13 cellular contexts compared by ENCODE assay signal in genomic region chr2:233430091-233430490, GRCh38.
A peak's percentile ranks its signal among the peaks of the same experiment; 100 is the strongest.
DNase-seq lines count a peak whose midpoint lies in the region; ATAC-seq and TF ChIP-seq lines count a peak whose summit lies in the region.
"Had no signal": no experiment of that assay in that cellular context is flagged by ENCODE, and none has a peak within 500 bp of the region (broad histone marks: within the 10 kb centered on the region; RNA-seq: fewer than 3 reads in every experiment).

No MANE protein-coding gene starts in this region.

- H3K9me3 Mint-ChIP-seq in CD4-positive, alpha-beta memory T cell: peaks cover 0 to 7% (median under 1%) of the 10 kb centered on the region in 8 donors
- peaks cover 11% of the 10 kb centered on the region for H3K9me3 Mint-ChIP-seq in chondrocyte (ENCODE audit: low read depth)

- H3K4ac ChIP-seq in IMR-90 (ENCODE audit: low read depth, low read length): peak overlapping the region; percentile 40

- no peak for DNase-seq in CD4-positive, alpha-beta memory T cell
- DNase-seq in IMR-90: peak; percentile 54
- DNase-seq in chondrocyte (ENCODE audit: low spot score): no peak
- peak; percentile 81 for DNase-seq in osteoblast (ENCODE audit: insufficient read length, low spot score, missing footprints)
- no peak for DNase-seq in DMS153 treated with DMSO at 0.1 percent for 48 hours (lab: John Stamatoyannopoulos, UW; ENCODE audit: unreplicated experiment)
- DNase-seq in NCI-H2081 treated with DMSO at 0.1 percent for 48 hours (lab: John Stamatoyannopoulos, UW): no peak
- DNase-seq: activated naive CD8-positive, alpha-beta T cell treated with anti-CD3 and anti-CD28 coated beads, Interleukin-2, amount 10 ng/mL, durations not matched to agents 7 days and 5 days; Calu3; KBM-7; nephron progenitor cell; SJCRH30 had no signal

- H3K4me1 ChIP-seq in CD4-positive, alpha-beta memory T cell (ENCODE audit: insufficient read depth, low read length): peaks cover 55% of the 10 kb centered on the region
- peaks cover 13% of the 10 kb centered on the region for H3K4me1 ChIP-seq in IMR-90 (ENCODE audit: control insufficient read depth, insufficient read depth, low read length)
- peaks cover 20% of the 10 kb centered on the region for H3K4me1 ChIP-seq in osteoblast (ENCODE audit: insufficient read depth, low read length)

- H3K9me3 ChIP-seq in CD4-positive, alpha-beta memory T cell (ENCODE audit: control insufficient read depth in 1 of 2, low read length in 2 of 2): no peaks in the 10 kb centered on the region
- peaks cover 9% of the 10 kb centered on the region for H3K9me3 ChIP-seq in IMR-90 (ENCODE audit: control insufficient read depth, insufficient read depth, low read length)
- H3K9me3 ChIP-seq in osteoblast (ENCODE audit: low read depth, low read length): peaks cover 2% of the 10 kb centered on the region
- H3K9me3 ChIP-seq: SJCRH30 had no signal

- in situ Hi-C loops in IMR-90 (cut with MboI; ENCODE audit: low sequenced_read_pairs): no loop called here

- H3K36me3 ChIP-seq in CD4-positive, alpha-beta memory T cell (ENCODE audit: insufficient read depth, low read length): peaks cover 9% of the 10 kb centered on the region
- H3K36me3 ChIP-seq in IMR-90 (ENCODE audit: control insufficient read depth, insufficient read depth, low read length): peaks cover 3% of the 10 kb centered on the region; the same call in 1 of the 2 replicates
- no peaks in the 10 kb centered on the region for H3K36me3 ChIP-seq in osteoblast (ENCODE audit: insufficient read depth, low read length)
- H3K36me3 ChIP-seq: SJCRH30 had no signal

- ATAC-seq in IMR-90 (ENCODE audit: low read depth) (peak; percentile 63), HG03439 (IDR thresholded peaks at IDR 0.05; ENCODE audit: unreplicated experiment) (no peak)
- ATAC-seq: activated CD8-positive, alpha-beta memory T cell treated with anti-CD3 and anti-CD28 coated beads, Interleukin-2, amount 10 ng/mL, durations not matched to agents 7 days and 5 days had no signal

- no TSS peak for BruUV-seq in IMR-90 (replicated peaks; lab: Mats Ljungman, UMichigan)

- H3K27ac ChIP-seq in CD4-positive, alpha-beta memory T cell (ENCODE audit: low read depth, low read length): no peak overlapping the region
- H3K27ac ChIP-seq in IMR-90 (ENCODE audit: insufficient read depth, low read length) (no peak overlapping the region), osteoblast (ENCODE audit: low read depth, low read length) (peak overlapping the region; percentile 58)
- H3K27ac ChIP-seq: SJCRH30 had no signal

- H2BK20ac ChIP-seq in IMR-90 (ENCODE audit: low read depth, low read length): peak overlapping the region; percentile 92

- TF ChIP-seq POLR2A in IMR-90 (IDR thresholded peaks at IDR 0.05; ENCODE audit: low read depth, low read length): no peak

- H3K4me1 Mint-ChIP-seq in CD4-positive, alpha-beta memory T cell: peaks cover 46 to 71% (median 61%) of the 10 kb centered on the region in 4 donors
- peaks cover 46% of the 10 kb centered on the region for H3K4me1 Mint-ChIP-seq in chondrocyte (ENCODE audit: low read depth)

- H2AK5ac ChIP-seq in IMR-90 (ENCODE audit: low read depth, low read length): no peak overlapping the region

- H3K23ac ChIP-seq in IMR-90 (ENCODE audit: low read depth, low read length): peak overlapping the region; percentile 52; the same call in 1 of the 2 replicates

- no peak overlapping the region for H3K9ac ChIP-seq in IMR-90 (ENCODE audit: low read depth, low read length)

- peak overlapping the region in 6 of 8 donors; percentile 18 to 61 (median 43) for H3K4me3 Mint-ChIP-seq in CD4-positive, alpha-beta memory T cell
- no peak overlapping the region for H3K4me3 Mint-ChIP-seq in chondrocyte (ENCODE audit: unreplicated experiment)
- H3K4me3 Mint-ChIP-seq: activated CD8-positive, alpha-beta memory T cell treated with anti-CD3 and anti-CD28 coated beads, Interleukin-2, amount 10 ng/mL, durations not matched to agents 7 days and 5 days; activated naive CD8-positive, alpha-beta T cell treated with anti-CD3 and anti-CD28 coated beads, Interleukin-2, amount 10 ng/mL, durations not matched to agents 7 days and 5 days; nephron progenitor cell had no signal

- TF ChIP-seq RAD21 in IMR-90 (IDR thresholded peaks at IDR 0.05; ENCODE audit: low read length): no peak

- no peak overlapping the region for H3K14ac ChIP-seq in IMR-90 (replicated peaks; ENCODE audit: low read depth, low read length)

- H4K5ac ChIP-seq in IMR-90 (ENCODE audit: low read depth, low read length): peak overlapping the region; percentile 30; the same call in 1 of the 2 replicates

- no peak overlapping the region for H3K56ac ChIP-seq in IMR-90 (ENCODE audit: extremely low read depth, insufficient read depth, low read length)

- POLR2A ChIA-PET in CD4-positive, alpha-beta memory T cell (lab: Charles Lee; ENCODE audit: partially characterized antibody): interaction anchor here (2.3 to 2.8 kb wide), 2 partner anchors 9 to 11 kb away, joined by 9 read pairs; no protein-coding TSS in a partner anchor
- POLR2A ChIA-PET in IMR-90 (lab: Charles Lee; ENCODE audit: unreplicated experiment): interaction anchor here (0.6 kb wide), 1 partner anchor 9 kb away, joined by 4 read pairs; no protein-coding TSS in a partner anchor

- H3K36me3 Mint-ChIP-seq in CD4-positive, alpha-beta memory T cell: peaks cover 36 to 59% of the 10 kb centered on the region in 2 donors
- H3K36me3 Mint-ChIP-seq in chondrocyte (ENCODE audit: low read depth): peaks cover 11% of the 10 kb centered on the region

- H3K27me3 ChIP-seq in CD4-positive, alpha-beta memory T cell (ENCODE audit: insufficient read depth, low read length): no peaks in the 10 kb centered on the region
- H3K27me3 ChIP-seq in IMR-90 (ENCODE audit: control insufficient read depth, insufficient read depth, low read length) (no peaks in the 10 kb centered on the region), osteoblast (ENCODE audit: insufficient read depth, low read length) (no peaks in the 10 kb centered on the region)
- H3K27me3 ChIP-seq: SJCRH30 had no signal

- H3K27ac Mint-ChIP-seq in CD4-positive, alpha-beta memory T cell: peak overlapping the region in 5 of 7 donors; percentile 4 to 65 (median 11)
- peak overlapping the region; percentile 67 for H3K27ac Mint-ChIP-seq in chondrocyte (ENCODE audit: unreplicated experiment)
- H3K27ac Mint-ChIP-seq: activated CD8-positive, alpha-beta memory T cell treated with anti-CD3 and anti-CD28 coated beads, Interleukin-2, amount 10 ng/mL, durations not matched to agents 7 days and 5 days; activated naive CD8-positive, alpha-beta T cell treated with anti-CD3 and anti-CD28 coated beads, Interleukin-2, amount 10 ng/mL, durations not matched to agents 7 days and 5 days had no signal

- peaks cover 9% of the 10 kb centered on the region for H3K9me1 ChIP-seq in IMR-90 (ENCODE audit: insufficient read depth, low read length)

- no peaks in the 10 kb centered on the region for H3K27me3 Mint-ChIP-seq in CD4-positive, alpha-beta memory T cell
- H3K27me3 Mint-ChIP-seq in chondrocyte (ENCODE audit: low read depth): no peaks in the 10 kb centered on the region
- H3K27me3 Mint-ChIP-seq: activated CD8-positive, alpha-beta memory T cell treated with anti-CD3 and anti-CD28 coated beads, Interleukin-2, amount 10 ng/mL, durations not matched to agents 7 days and 5 days; activated naive CD8-positive, alpha-beta T cell treated with anti-CD3 and anti-CD28 coated beads, Interleukin-2, amount 10 ng/mL, durations not matched to agents 7 days and 5 days had no signal

- H4K91ac ChIP-seq in IMR-90 (ENCODE audit: insufficient read depth, low read depth, low read length): no peak overlapping the region

- H2AK9ac ChIP-seq in IMR-90 (replicated peaks; ENCODE audit: low read depth, low read length, poor library complexity): no peak overlapping the region

- TF ChIP-seq CTCF in IMR-90 (conservative IDR thresholded peaks at IDR 0.05; ENCODE audit: low read depth, low read length) (no peak), chondrocyte (IDR thresholded peaks at IDR 0.05) (no peak), osteoblast (IDR thresholded peaks at IDR 0.05; ENCODE audit: extremely low read depth, low read depth, low read length) (no peak)

- no CpG with 5 or more reads among the region's 4 CpGs for WGBS in IMR-90 (ENCODE audit: extremely low coverage in 2 of 2, insufficient read length in 1 of 2), 2 experiments

- intact Hi-C loops in CD4-positive, alpha-beta memory T cell (cut with micrococcal nuclease): no loop called here
- intact Hi-C loops in IMR-90 (cut with micrococcal nuclease): no loop called here

- H3K79me1 ChIP-seq in IMR-90 (ENCODE audit: low read depth in 1 of 2, low read length in 2 of 2): peaks cover 16 to 33% of the 10 kb centered on the region in 2 experiments

- CTCF ChIA-PET in CD4-positive, alpha-beta memory T cell (lab: Charles Lee; ENCODE audit: partially characterized antibody): interaction anchor here (1.6 to 18.3 kb wide), 3 partner anchors 9 to 26 kb away, joined by 4 to 342 read pairs (median 7); no protein-coding TSS in a partner anchor
- CTCF ChIA-PET in IMR-90 (lab: Yijun Ruan, JAX): interaction anchor here (1.7 kb wide), 1 partner anchor 13 kb away, joined by 9 read pairs; no protein-coding TSS in a partner anchor

- no peak overlapping the region for H3K4me3 ChIP-seq in CD4-positive, alpha-beta memory T cell (ENCODE audit: low read length in 2 of 2)
- no peak overlapping the region for H3K4me3 ChIP-seq in IMR-90 (ENCODE audit: insufficient read depth, low read depth, low read length)
- no peak overlapping the region for H3K4me3 ChIP-seq in osteoblast (ENCODE audit: insufficient read depth, low read length)
- H3K4me3 ChIP-seq: SJCRH30 had no signal

- H2BK15ac ChIP-seq in IMR-90 (ENCODE audit: low read depth, low read length): no peak overlapping the region

- dilution Hi-C loops in IMR-90 (cut with HindIII; ENCODE audit: low sequenced_read_pairs, unreplicated experiment): no loop called here

- peak overlapping the region; percentile 57 for H2BK120ac ChIP-seq in IMR-90 (ENCODE audit: low read depth, low read length)

- H3K18ac ChIP-seq in IMR-90 (ENCODE audit: low read depth, low read length): peak overlapping the region; percentile 40; the same call in 1 of the 2 replicates

- H3K4me2 ChIP-seq in IMR-90 (ENCODE audit: low read depth, low read length): peak overlapping the region; percentile 74; the same call in 1 of the 2 replicates
- H3K4me2 ChIP-seq in osteoblast (ENCODE audit: insufficient read depth, low read length): no peak overlapping the region

- H4K8ac ChIP-seq in IMR-90 (ENCODE audit: low read depth in 2 of 2, low read length in 2 of 2): peak overlapping the region in 1 of 2 experiments; percentile 59; a peak in 2 of 4 replicates

- no peaks in the 10 kb centered on the region for H4K20me1 ChIP-seq in IMR-90 (ENCODE audit: insufficient read depth, low read length)
- H4K20me1 ChIP-seq in osteoblast (ENCODE audit: insufficient read depth, low read length): no peaks in the 10 kb centered on the region

- H2AFZ ChIP-seq in IMR-90 (replicated peaks; ENCODE audit: low read length, poor library complexity) (no peak overlapping the region), osteoblast (ENCODE audit: low read length) (no peak overlapping the region)

- peak overlapping the region; percentile 75 for H2BK5ac ChIP-seq in IMR-90 (ENCODE audit: low read depth, low read length, poor library complexity, severe bottlenecking)

- peaks cover 2% of the 10 kb centered on the region for H3K79me2 ChIP-seq in osteoblast (ENCODE audit: insufficient read depth, low read length)

TF ChIP-seq in IMR-90, 13 proteins besides CTCF, POLR2A, EP300 and RAD21 (continues in another document):
- TF ChIP-seq MXI1 (IDR thresholded peaks at IDR 0.05; ENCODE audit: borderline replicate concordance, low read depth, low read length): no peak

Comparison
In these comparisons a context has a peak if more than half of its experiments do, and no peak if none do; other contexts are left out.
1. DNase-seq: peak in IMR-90 (single experiment) and osteoblast (single experiment); none in CD4-positive, alpha-beta memory T cell (0 of 5), chondrocyte (single experiment), DMS153 treated with DMSO at 0.1 percent for 48 hours (single experiment) and NCI-H2081 treated with DMSO at 0.1 percent for 48 hours (single experiment).